Comparison of ENCODE assay signal across 1 cellular context in the genomic region with DNA sequence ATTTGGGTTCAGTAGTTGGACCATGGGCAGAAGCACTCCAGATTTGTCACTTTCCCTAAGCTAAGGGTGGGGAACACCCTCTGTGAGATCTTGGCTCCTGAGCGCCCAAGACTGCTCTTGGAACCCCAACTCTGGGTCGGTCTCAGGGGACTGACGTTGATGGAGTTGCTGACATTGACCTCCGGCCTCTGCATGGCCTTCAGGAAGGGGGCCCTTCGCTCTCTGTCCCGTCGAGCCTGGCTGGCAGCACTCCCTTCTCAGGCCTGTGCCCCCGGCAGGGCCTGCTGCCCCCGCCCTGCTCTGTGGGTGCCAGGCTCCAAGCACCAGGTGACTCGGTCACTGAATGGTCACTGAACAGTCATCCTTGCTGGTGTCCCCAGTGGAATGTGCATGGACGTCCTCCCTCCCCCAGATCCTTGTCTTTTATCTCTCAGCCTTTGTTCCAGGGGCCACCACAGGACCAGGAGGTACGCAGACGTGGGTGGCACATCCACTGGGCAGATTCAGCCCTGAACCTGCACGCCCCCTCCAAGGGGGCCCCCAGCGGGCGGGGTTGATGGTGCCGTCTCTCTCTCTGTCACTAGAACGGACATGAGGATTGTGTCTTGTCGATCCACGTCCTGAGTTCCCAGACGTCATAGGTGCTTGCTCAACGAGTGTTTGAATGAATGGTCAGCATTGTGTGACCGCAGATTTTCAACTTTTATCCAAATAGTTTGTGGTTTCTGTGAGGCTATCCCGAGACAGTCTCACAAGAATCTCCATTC.
TF ChIP-seq lines count a peak whose summit lies in the region.

No MANE protein-coding gene starts in this region.

TF ChIP-seq in GM23338, 12 proteins besides CTCF, POLR2A, EP300 and RAD21 (continued from another document):
- TF ChIP-seq, protein P1, sequence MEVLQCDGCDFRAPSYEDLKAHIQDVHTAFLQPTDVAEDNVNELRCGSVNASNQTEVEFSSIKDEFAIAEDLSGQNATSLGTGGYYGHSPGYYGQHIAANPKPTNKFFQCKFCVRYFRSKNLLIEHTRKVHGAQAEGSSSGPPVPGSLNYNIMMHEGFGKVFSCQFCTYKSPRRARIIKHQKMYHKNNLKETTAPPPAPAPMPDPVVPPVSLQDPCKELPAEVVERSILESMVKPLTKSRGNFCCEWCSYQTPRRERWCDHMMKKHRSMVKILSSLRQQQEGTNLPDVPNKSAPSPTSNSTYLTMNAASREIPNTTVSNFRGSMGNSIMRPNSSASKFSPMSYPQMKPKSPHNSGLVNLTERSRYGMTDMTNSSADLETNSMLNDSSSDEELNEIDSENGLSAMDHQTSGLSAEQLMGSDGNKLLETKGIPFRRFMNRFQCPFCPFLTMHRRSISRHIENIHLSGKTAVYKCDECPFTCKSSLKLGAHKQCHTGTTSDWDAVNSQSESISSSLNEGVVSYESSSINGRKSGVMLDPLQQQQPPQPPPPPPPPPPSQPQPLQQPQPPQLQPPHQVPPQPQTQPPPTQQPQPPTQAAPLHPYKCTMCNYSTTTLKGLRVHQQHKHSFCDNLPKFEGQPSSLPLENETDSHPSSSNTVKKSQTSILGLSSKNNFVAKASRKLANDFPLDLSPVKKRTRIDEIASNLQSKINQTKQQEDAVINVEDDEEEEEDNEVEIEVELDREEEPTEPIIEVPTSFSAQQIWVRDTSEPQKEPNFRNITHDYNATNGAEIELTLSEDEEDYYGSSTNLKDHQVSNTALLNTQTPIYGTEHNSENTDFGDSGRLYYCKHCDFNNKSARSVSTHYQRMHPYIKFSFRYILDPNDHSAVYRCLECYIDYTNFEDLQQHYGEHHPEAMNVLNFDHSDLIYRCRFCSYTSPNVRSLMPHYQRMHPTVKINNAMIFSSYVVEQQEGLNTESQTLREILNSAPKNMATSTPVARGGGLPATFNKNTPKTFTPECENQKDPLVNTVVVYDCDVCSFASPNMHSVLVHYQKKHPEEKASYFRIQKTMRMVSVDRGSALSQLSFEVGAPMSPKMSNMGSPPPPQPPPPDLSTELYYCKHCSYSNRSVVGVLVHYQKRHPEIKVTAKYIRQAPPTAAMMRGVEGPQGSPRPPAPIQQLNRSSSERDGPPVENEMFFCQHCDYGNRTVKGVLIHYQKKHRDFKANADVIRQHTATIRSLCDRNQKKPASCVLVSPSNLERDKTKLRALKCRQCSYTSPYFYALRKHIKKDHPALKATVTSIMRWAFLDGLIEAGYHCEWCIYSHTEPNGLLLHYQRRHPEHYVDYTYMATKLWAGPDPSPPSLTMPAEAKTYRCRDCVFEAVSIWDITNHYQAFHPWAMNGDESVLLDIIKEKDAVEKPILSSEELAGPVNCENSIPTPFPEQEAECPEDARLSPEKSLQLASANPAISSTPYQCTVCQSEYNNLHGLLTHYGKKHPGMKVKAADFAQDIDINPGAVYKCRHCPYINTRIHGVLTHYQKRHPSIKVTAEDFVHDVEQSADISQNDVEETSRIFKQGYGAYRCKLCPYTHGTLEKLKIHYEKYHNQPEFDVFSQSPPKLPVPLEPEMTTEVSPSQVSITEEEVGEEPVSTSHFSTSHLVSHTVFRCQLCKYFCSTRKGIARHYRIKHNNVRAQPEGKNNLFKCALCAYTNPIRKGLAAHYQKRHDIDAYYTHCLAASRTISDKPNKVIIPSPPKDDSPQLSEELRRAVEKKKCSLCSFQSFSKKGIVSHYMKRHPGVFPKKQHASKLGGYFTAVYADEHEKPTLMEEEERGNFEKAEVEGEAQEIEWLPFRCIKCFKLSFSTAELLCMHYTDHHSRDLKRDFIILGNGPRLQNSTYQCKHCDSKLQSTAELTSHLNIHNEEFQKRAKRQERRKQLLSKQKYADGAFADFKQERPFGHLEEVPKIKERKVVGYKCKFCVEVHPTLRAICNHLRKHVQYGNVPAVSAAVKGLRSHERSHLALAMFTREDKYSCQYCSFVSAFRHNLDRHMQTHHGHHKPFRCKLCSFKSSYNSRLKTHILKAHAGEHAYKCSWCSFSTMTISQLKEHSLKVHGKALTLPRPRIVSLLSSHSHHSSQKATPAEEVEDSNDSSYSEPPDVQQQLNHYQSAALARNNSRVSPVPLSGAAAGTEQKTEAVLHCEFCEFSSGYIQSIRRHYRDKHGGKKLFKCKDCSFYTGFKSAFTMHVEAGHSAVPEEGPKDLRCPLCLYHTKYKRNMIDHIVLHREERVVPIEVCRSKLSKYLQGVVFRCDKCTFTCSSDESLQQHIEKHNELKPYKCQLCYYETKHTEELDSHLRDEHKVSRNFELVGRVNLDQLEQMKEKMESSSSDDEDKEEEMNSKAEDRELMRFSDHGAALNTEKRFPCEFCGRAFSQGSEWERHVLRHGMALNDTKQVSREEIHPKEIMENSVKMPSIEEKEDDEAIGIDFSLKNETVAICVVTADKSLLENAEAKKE (CRISPR knock-in tag; IDR thresholded peaks at IDR 0.05): no peak
- TF ChIP-seq POLR2AphosphoS5 (IDR thresholded peaks at IDR 0.05; ENCODE audit: low read depth) (no peak), STAT1 (IDR thresholded peaks at IDR 0.05; ENCODE audit: unreplicated experiment) (no peak), EZH2 (IDR thresholded peaks at IDR 0.05; ENCODE audit: low read depth, unreplicated experiment) (no peak)
TF ChIP-seq in GM23338: peak in this region for 0.
